24 cellular contexts compared by ENCODE assay signal in the genomic region with DNA sequence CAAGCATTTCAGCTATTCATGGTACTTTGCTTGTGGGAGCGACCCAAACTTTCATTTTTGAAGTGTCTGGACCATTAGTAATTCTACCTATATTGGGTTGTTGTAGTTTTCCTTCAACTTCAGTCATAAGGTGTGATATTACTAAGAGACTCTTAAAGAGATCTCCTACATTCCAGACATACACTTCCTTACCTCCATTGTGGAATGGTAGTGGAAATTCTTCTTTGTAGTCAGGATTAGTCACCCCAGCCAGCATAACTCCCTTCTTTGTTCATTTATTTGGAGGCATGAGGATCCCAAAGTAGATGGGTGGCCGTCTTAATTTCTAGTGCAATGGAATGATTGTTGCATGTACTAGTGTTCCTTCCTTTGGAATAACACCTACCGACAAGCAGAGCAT.
A peak's percentile ranks its signal among the peaks of the same experiment; 100 is the strongest.
DNase-seq lines count a peak whose midpoint lies in the region; ATAC-seq, FAIRE-seq and TF ChIP-seq lines count a peak whose summit lies in the region.
"Had no signal": no experiment of that assay in that cellular context is flagged by ENCODE, and none has a peak within 500 bp of the region (broad histone marks: within the 10 kb centered on the region; RNA-seq: fewer than 3 reads in every experiment).

No MANE protein-coding gene starts in this region.

- no peaks in the 10 kb centered on the region for H3K27me3 Mint-ChIP-seq in natural killer cell (ENCODE audit: low read depth in 2 of 2)

- no peaks in the 10 kb centered on the region for H3K4me1 ChIP-seq in vagina
- H3K4me1 ChIP-seq: SJCRH30 had no signal

- peaks cover 4 to 5% of the 10 kb centered on the region in 2 donors for H3K9me3 Mint-ChIP-seq in natural killer cell

- H3K4me3 ChIP-seq in bronchial epithelial cell (ENCODE audit: low read depth, low read length) = no peak overlapping the region
- H3K4me3 ChIP-seq in vagina = no peak overlapping the region
- H3K4me3 ChIP-seq: GM12878, SJCRH30 had no signal

- intact Hi-C loops in natural killer cell (cut with micrococcal nuclease) = no loop called here
- intact Hi-C loops in vagina (cut with DNase I) = no loop called here

- H3K36me3 ChIP-seq in bronchial epithelial cell (ENCODE audit: control insufficient read depth, insufficient read depth, low read length) = no peaks in the 10 kb centered on the region
- no peaks in the 10 kb centered on the region for H3K36me3 ChIP-seq in vagina
- H3K36me3 ChIP-seq: SJCRH30 had no signal

- no peak overlapping the region for H3K4me3 Mint-ChIP-seq in natural killer cell

- ATAC-seq in natural killer cell (no peak), HG02642 (IDR thresholded peaks at IDR 0.05; ENCODE audit: poor library complexity, unreplicated experiment) (no peak)
- ATAC-seq: GM12878, Panc1 had no signal

- H3K27ac Mint-ChIP-seq in natural killer cell = no peak overlapping the region

- H3K4me1 Mint-ChIP-seq in natural killer cell = no peaks in the 10 kb centered on the region

- TF ChIP-seq POLR2A in vagina (IDR thresholded peaks at IDR 0.05) = no peak

- no peaks in the 10 kb centered on the region for H3K36me3 Mint-ChIP-seq in natural killer cell

- no peaks in the 10 kb centered on the region for H3K27me3 ChIP-seq in bronchial epithelial cell (ENCODE audit: control insufficient read depth, insufficient read depth, low read length)
- H3K27me3 ChIP-seq in vagina = no peaks in the 10 kb centered on the region
- H3K27me3 ChIP-seq: SJCRH30 had no signal

- no peaks in the 10 kb centered on the region for H3K9me3 ChIP-seq in vagina
- H3K9me3 ChIP-seq: SJCRH30 had no signal

- FAIRE-seq in bronchial epithelial cell (lab: Jason Lieb, UNC) = no peak
- FAIRE-seq: A204.1, GM12878, H54 had no signal

- no peak overlapping the region for H3K27ac ChIP-seq in vagina
- H3K27ac ChIP-seq: C4-2B, HL-60, SJCRH30 had no signal

- peak; percentile 9 for DNase-seq in A172 (ENCODE audit: low spot score)
- DNase-seq in M059J (ENCODE audit: low read depth) = peak; percentile 7
- peak; percentile 20 for DNase-seq in bronchial epithelial cell (ENCODE audit: low read depth)
- DNase-seq in kidney tubule cell (ENCODE audit: low spot score) = peak; percentile 75
- no peak for DNase-seq in natural killer cell
- no peak for DNase-seq in SKM-1 treated with dmso at 0.1 percent for 144 hours (lab: John Stamatoyannopoulos, UW; ENCODE audit: unreplicated experiment)
- no peak for DNase-seq in vagina (ENCODE audit: extremely low spot score in 2 of 2)
- DNase-seq: DMS79 treated with DMSO at 0.1 percent for 48 hours; KG1; NCI-H1092 treated with DMSO at 0.1 percent for 48 hours; NCI-H1436 treated with DMSO at 0.1 percent for 48 hours; NCI-H1930; NCI-H2227 treated with DMSO at 0.1 percent for 48 hours; NCI-H510A treated with DMSO at 0.1 percent for 48 hours; NCI-H748 treated with DMSO at 0.1 percent for 48 hours; NK-92 treated with Interleukin-12 subunit alpha and Interleukin-12 subunit beta, amount 100 ng/mL, for 24 hours; SJCRH30 had no signal

- TF ChIP-seq CTCF in bronchial epithelial cell (IDR thresholded peaks at IDR 0.05; ENCODE audit: insufficient read depth, low read length, severe bottlenecking) (no peak), natural killer cell (IDR thresholded peaks at IDR 0.05) (no peak), vagina (IDR thresholded peaks at IDR 0.05) (no peak)

Comparison
In these comparisons a context has a peak if more than half of its experiments do, and no peak if none do; other contexts are left out.
1. DNase-seq: peak in A172 (single experiment), M059J (single experiment), bronchial epithelial cell (single experiment) and kidney tubule cell (single experiment); none in natural killer cell (single experiment), SKM-1 treated with dmso at 0.1 percent for 144 hours (single experiment) and vagina (0 of 2).